8 cellular contexts compared by ENCODE assay signal in the genomic region with DNA sequence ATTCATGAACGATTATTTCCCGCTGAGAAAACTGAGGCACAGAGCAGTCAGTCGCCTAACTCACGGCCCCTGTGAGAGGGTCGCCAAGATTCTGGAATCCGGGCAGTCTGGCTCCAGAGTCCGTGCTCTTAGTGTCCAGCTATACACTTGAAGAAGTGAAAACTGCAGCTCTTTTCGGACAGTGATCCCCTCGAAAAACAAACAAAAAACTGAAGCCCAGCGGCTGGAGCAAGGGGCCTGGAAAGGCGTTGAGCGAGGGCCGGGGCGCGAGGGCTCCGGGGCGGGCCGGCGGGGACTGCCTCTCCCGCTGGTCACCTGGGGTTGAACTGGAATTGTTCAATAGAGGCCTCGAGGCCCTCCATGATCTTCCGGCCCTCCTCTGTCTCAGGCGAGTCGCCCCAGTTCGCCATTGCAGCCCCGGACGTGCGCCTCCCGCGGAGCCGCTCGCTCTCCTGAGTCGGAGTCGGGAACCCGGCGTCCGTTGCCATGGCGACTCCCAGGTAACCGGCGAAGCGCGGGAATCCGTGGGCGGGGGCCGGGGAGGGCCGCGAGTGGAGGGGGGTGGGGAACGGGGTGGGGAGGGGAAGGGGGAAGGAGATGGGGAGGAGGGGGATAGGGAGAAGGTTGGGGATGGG. TPM values are rescaled to one million over a fixed set of nuclear protein-coding genes. Genes with fewer than 3 reads are reported as not detected.
DNase-seq lines count a peak whose midpoint lies in the region; TF ChIP-seq lines count a peak whose summit lies in the region.

No MANE protein-coding gene starts in this region.

- H3K4me1 ChIP-seq in ES-I3 (ENCODE audit: insufficient read depth, low read length) (no peaks in the 10 kb centered on the region), Peyer's patch (peaks cover 0 to 6% (median 3%) of the 10 kb centered on the region in 4 donors)

- no peaks in the 10 kb centered on the region for H3K27me3 ChIP-seq in Peyer's patch

- H3K9me3 ChIP-seq in ES-I3 (ENCODE audit: control insufficient read depth, insufficient read depth, low read length): no peaks in the 10 kb centered on the region
- no peaks in the 10 kb centered on the region for H3K9me3 ChIP-seq in Peyer's patch

- H3K36me3 ChIP-seq in ES-I3 (ENCODE audit: insufficient read depth, low read length): no peaks in the 10 kb centered on the region
- no peaks in the 10 kb centered on the region for H3K36me3 ChIP-seq in Peyer's patch

- H3K4me3 ChIP-seq in Peyer's patch: peak overlapping the region; percentile 38 to 59 (median 43)

- peak overlapping the region in 1 of 4 donors; percentile 17 for H3K27ac ChIP-seq in Peyer's patch

- DNase-seq in Peyer's patch: peak in 2 of 3 donors; percentile 55 to 70
- peak; percentile 61 for DNase-seq in astrocyte of the hippocampus (ENCODE audit: low read depth, low spot score)
- peak; percentile 47 for DNase-seq in inferior parietal cortex (ENCODE audit: extremely low spot score)
- DNase-seq in stimulated activated CD4-positive, alpha-beta T cell treated with anti-CD3 and anti-CD28 coated beads, Interleukin-12 subunit alpha, Interleukin-12 subunit beta, amount 100 ng/mL, for 48 hours (ENCODE audit: low read depth in 2 of 3, low spot score in 1 of 3): peak in 2 of 3 donors; percentile 59 to 75
- DNase-seq in dedifferentiated amniotic fluid mesenchymal stem cell (ENCODE audit: extremely low spot score): no peak
- no peak for DNase-seq in HPDE6-E6E7 (ENCODE audit: extremely low spot score)
- DNase-seq in RPMI8226: no peak

- no peak for TF ChIP-seq POLR2A in Peyer's patch (IDR thresholded peaks at IDR 0.05)

- no peak for TF ChIP-seq CTCF in Peyer's patch (IDR thresholded peaks at IDR 0.05)

- H3K9ac ChIP-seq in ES-I3 (ENCODE audit: low read depth, low read length): peak overlapping the region; percentile 55; the same call in 1 of the 2 replicates

RNA-seq across cellular contexts. Expression of gene C10orf67, which starts 0.9 kb away (rescaled TPM):
- total RNA-seq in Peyer's patch: 1 to 10 TPM in 1 of 4 donors, not detected in 3; 1.2 TPM

Comparison
In these comparisons a context has a peak if more than half of its experiments do, and no peak if none do; other contexts are left out.
1. DNase-seq: peak in Peyer's patch (2 of 3), astrocyte of the hippocampus (single experiment), inferior parietal cortex (single experiment) and stimulated activated CD4-positive, alpha-beta T cell treated with anti-CD3 and anti-CD28 coated beads, Interleukin-12 subunit alpha, Interleukin-12 subunit beta, amount 100 ng/mL, for 48 hours (2 of 3); none in dedifferentiated amniotic fluid mesenchymal stem cell (single experiment), HPDE6-E6E7 (single experiment) and RPMI8226 (single experiment).